In genomic region chr9:136684799-136685198, GRCh38 we compare ENCODE assay signal across 23 cellular contexts. TPM values are rescaled to one million over a fixed set of nuclear protein-coding genes. Genes with fewer than 3 reads are reported as not detected.
DNase-seq lines count a peak whose midpoint lies in the region; ATAC-seq, FAIRE-seq and TF ChIP-seq lines count a peak whose summit lies in the region.
"Had no signal": no experiment of that assay in that cellular context is flagged by ENCODE, and none has a peak within 500 bp of the region (broad histone marks: within the 10 kb centered on the region; RNA-seq: fewer than 3 reads in every experiment).

No MANE protein-coding gene starts in this region.

- H3K27me3 Mint-ChIP-seq in chondrocyte (ENCODE audit: low read depth), result no peaks in the 10 kb centered on the region

- peak overlapping the region; percentile 30 for H3K27ac ChIP-seq in A673 (ENCODE audit: low read depth, low read length, poor library complexity, severe bottlenecking)
- H3K27ac ChIP-seq in duodenal mucosa (ENCODE audit: low read depth, low read length), result no peak overlapping the region
- no peak overlapping the region for H3K27ac ChIP-seq in foreskin keratinocyte
- H3K27ac ChIP-seq: SK-N-MC had no signal

- BruUV-seq in A673 (replicated peaks; lab: Mats Ljungman, UMichigan), result no TSS peak

- intact Hi-C loops in A673 (cut with micrococcal nuclease; ENCODE audit: unreplicated experiment), result no loop called here

- no peak overlapping the region for H3K27ac Mint-ChIP-seq in chondrocyte (ENCODE audit: unreplicated experiment)
- H3K27ac Mint-ChIP-seq: CD8-positive, alpha-beta T cell; GM23338 had no signal

- H3K36me3 ChIP-seq in A673 (ENCODE audit: insufficient read depth, low read length, poor library complexity, severe bottlenecking) (no peaks in the 10 kb centered on the region), NT2/D1 (ENCODE audit: insufficient read depth, insufficient read length, low read length) (peaks cover 4% of the 10 kb centered on the region), duodenal mucosa (ENCODE audit: control insufficient read depth in 1 of 2, insufficient read depth in 2 of 2, low read length in 2 of 2) (no peaks in the 10 kb centered on the region), mucosa of stomach (ENCODE audit: control insufficient read depth, insufficient read depth, low read length) (no peaks in the 10 kb centered on the region)

- no peaks in the 10 kb centered on the region for H3K9me3 Mint-ChIP-seq in chondrocyte (ENCODE audit: low read depth)
- H3K9me3 Mint-ChIP-seq: CD8-positive, alpha-beta T cell; GM23338 had no signal

- POLR2A ChIA-PET in A673 (lab: Charles Lee; ENCODE audit: low non-redundant PET), result no interaction called here

- no peak overlapping the region for H3K4me3 ChIP-seq in A673 (ENCODE audit: low read depth, low read length, poor library complexity, severe bottlenecking)
- no peak overlapping the region for H3K4me3 ChIP-seq in NT2/D1 (ENCODE audit: insufficient read length, low read depth)
- H3K4me3 ChIP-seq in duodenal mucosa (ENCODE audit: low read depth in 1 of 2, low read length in 2 of 2), result peak overlapping the region; percentile 77 to 81
- no peak overlapping the region for H3K4me3 ChIP-seq in mucosa of stomach (ENCODE audit: low read length)
- H3K4me3 ChIP-seq: GM23338, SK-N-MC had no signal

- CTCF ChIA-PET in A673 (lab: Charles Lee), result no interaction called here

- FAIRE-seq in frontal cortex (lab: Jason Lieb, UNC), result no peak
- FAIRE-seq: A204.1, D721Med had no signal

- H3K9me3 ChIP-seq in A673 (ENCODE audit: low read depth, low read length, poor library complexity, severe bottlenecking) (no peaks in the 10 kb centered on the region), NT2/D1 (ENCODE audit: insufficient read depth, low read length) (no peaks in the 10 kb centered on the region), duodenal mucosa (ENCODE audit: control insufficient read depth in 1 of 2, low read length in 2 of 2) (no peaks in the 10 kb centered on the region), mucosa of stomach (ENCODE audit: control insufficient read depth, low read length) (no peaks in the 10 kb centered on the region)

- H3K27me3 ChIP-seq in A673 (replicated peaks; ENCODE audit: insufficient read depth, low read depth, low read length, poor library complexity) (no peaks in the 10 kb centered on the region), NT2/D1 (ENCODE audit: insufficient read depth, insufficient read length) (peaks cover 22% of the 10 kb centered on the region), duodenal mucosa (ENCODE audit: control insufficient read depth in 1 of 2, insufficient read depth in 2 of 2, low read length in 2 of 2) (no peaks in the 10 kb centered on the region), mucosa of stomach (ENCODE audit: control insufficient read depth, insufficient read depth, low read length) (no peaks in the 10 kb centered on the region), foreskin keratinocyte (peaks cover 11% of the 10 kb centered on the region)

- H3K4me3 Mint-ChIP-seq in chondrocyte (ENCODE audit: unreplicated experiment), result no peak overlapping the region
- H3K4me3 Mint-ChIP-seq: GM23338 had no signal

- no peak for TF ChIP-seq CTCF in A673 (conservative IDR thresholded peaks at IDR 0.05; ENCODE audit: low read depth, low read length)
- TF ChIP-seq CTCF in chondrocyte (IDR thresholded peaks at IDR 0.05), result no peak
- no peak for TF ChIP-seq CTCF in foreskin keratinocyte (conservative IDR thresholded peaks at IDR 0.05)

- H3K4me1 ChIP-seq in A673 (ENCODE audit: insufficient read depth, low read length, poor library complexity, severe bottlenecking), result peaks cover 9% of the 10 kb centered on the region
- H3K4me1 ChIP-seq in NT2/D1 (ENCODE audit: insufficient read depth, insufficient read length), result peaks cover 46% of the 10 kb centered on the region
- H3K4me1 ChIP-seq in duodenal mucosa (ENCODE audit: control insufficient read depth in 1 of 2, insufficient read depth in 2 of 2, low read length in 2 of 2), result peaks cover 24 to 41% of the 10 kb centered on the region in 2 donors
- H3K4me1 ChIP-seq in mucosa of stomach (ENCODE audit: control insufficient read depth, insufficient read depth, low read length), result peaks cover 39% of the 10 kb centered on the region
- H3K4me1 ChIP-seq in foreskin keratinocyte, result no peaks in the 10 kb centered on the region

- no peak for DNase-seq in A673 (ENCODE audit: low spot score)
- no peak for DNase-seq in NT2/D1 (ENCODE audit: low read depth, low spot score)
- DNase-seq in chondrocyte (ENCODE audit: low spot score), result no peak
- DNase-seq in frontal cortex (ENCODE audit: low spot score in 2 of 2), result no peak
- DNase-seq in foreskin keratinocyte, result no peak
- DNase-seq: CD8-positive, alpha-beta T cell; DMS79; KG1; NCI-H1436 treated with DMSO at 0.1 percent for 48 hours; NCI-H2029 treated with DMSO at 0.1 percent for 48 hours; NCI-H510A; NCI-H774 had no signal

- no peaks in the 10 kb centered on the region for H3K36me3 Mint-ChIP-seq in chondrocyte (ENCODE audit: low read depth)
- H3K36me3 Mint-ChIP-seq: CD8-positive, alpha-beta T cell had no signal

- no peak for ATAC-seq in GM18867 (IDR thresholded peaks at IDR 0.05; ENCODE audit: unreplicated experiment)
- ATAC-seq in foreskin keratinocyte, result no peak
- ATAC-seq: CD8-positive, alpha-beta T cell; GM23338; Panc1; Right ventricle myocardium inferior had no signal

- H3K9ac ChIP-seq in NT2/D1 (ENCODE audit: insufficient read length, low read depth) (peak overlapping the region; percentile 51), duodenal mucosa (ENCODE audit: low read depth in 1 of 2, low read length in 2 of 2) (peak overlapping the region in 1 of 2 donors; percentile 49), mucosa of stomach (ENCODE audit: low read length) (peak overlapping the region; percentile 86)

- peaks cover 7% of the 10 kb centered on the region for H3K4me1 Mint-ChIP-seq in chondrocyte (ENCODE audit: low read depth)

RNA-seq across cellular contexts. Expression of gene AGPAT2, which starts 2.5 kb away (rescaled TPM):
- 56.0 and 57.7 TPM in 2 replicates for total RNA-seq in A673 (2021)
- 23.4 to 39.8 TPM (median 39.1 TPM) in 3 replicates for total RNA-seq in chondrocyte
- total RNA-seq in frontal cortex, result 1.2 TPM
- total RNA-seq in foreskin keratinocyte, result 38.1 and 41.9 TPM in 2 replicates
- 61.5 and 75.3 TPM in 2 replicates for polyA plus RNA-seq in foreskin keratinocyte

RNA-seq across cellular contexts. Expression of gene EGFL7, which starts 22.1 kb away (rescaled TPM):
- total RNA-seq in A673 (2021) (79.5 and 98.5 TPM in 2 replicates), chondrocyte (5.4 to 7.8 TPM (median 7.0 TPM) in 3 replicates), frontal cortex (12.6 TPM), foreskin keratinocyte (14.7 and 16.4 TPM in 2 replicates)
- polyA plus RNA-seq in foreskin keratinocyte, result 19.5 and 25.1 TPM in 2 replicates
- total RNA-seq: CD8-positive, alpha-beta T cell had no signal

RNA-seq across cellular contexts. Expression of gene DIPK1B, which starts 27.6 kb away (rescaled TPM):
- total RNA-seq in A673 (2021) (26.4 and 35.3 TPM in 2 replicates), chondrocyte (8.2 to 9.2 TPM (median 8.5 TPM) in 3 replicates), frontal cortex (26.9 TPM), foreskin keratinocyte (0.07 and 0.21 TPM in 2 replicates)
- polyA plus RNA-seq in foreskin keratinocyte, result 0.18 and 0.19 TPM in 2 replicates

RNA-seq across cellular contexts. Expression of gene LCN10, which starts 57.9 kb away (rescaled TPM):
- total RNA-seq in A673 (2021) (0.15 and 0.35 TPM in 2 replicates), chondrocyte (not detected in 3 replicates), frontal cortex (not detected), foreskin keratinocyte (not detected in 2 replicates)
- polyA plus RNA-seq in foreskin keratinocyte, result not detected in 2 replicates
- total RNA-seq: G401, M059J had no signal

Comparison
In these comparisons a context has a peak if more than half of its experiments do, and no peak if none do; other contexts are left out.
1. H3K4me3 ChIP-seq: peak in duodenal mucosa (2 of 2); none in A673 (single experiment), NT2/D1 (single experiment) and mucosa of stomach (single experiment).
2. RNA of gene AGPAT2, which starts 2.5 kb away (total RNA-seq): 56.0 to 57.7 TPM in A673, 23.4 to 39.8 TPM in chondrocyte and 38.1 to 41.9 TPM in foreskin keratinocyte; 1.2 TPM in frontal cortex (single experiment); every median in the first group is over 10 times any median in the second.